ENCODE assay signal across 8 cellular contexts in genomic region chr11:67996622-67997459, GRCh38. TPM values are rescaled to one million over a fixed set of nuclear protein-coding genes. Genes with fewer than 3 reads are reported as not detected.
DNase-seq lines count a peak whose midpoint lies in the region; ATAC-seq and TF ChIP-seq lines count a peak whose summit lies in the region.

No MANE protein-coding gene starts in this region.

- H3K27ac Mint-ChIP-seq in activated naive CD4-positive, alpha-beta T cell treated with anti-CD3 and anti-CD28 coated beads, Interleukin-2, amount 10 ng/mL, durations not matched to agents 7 days and 5 days, result no peak overlapping the region

- peak; percentile 59 for DNase-seq in Daoy (ENCODE audit: low read depth)
- DNase-seq in NB4 (ENCODE audit: low read depth), result peak; percentile 59
- peak; percentile 56 for DNase-seq in activated naive CD4-positive, alpha-beta T cell treated with anti-CD3 and anti-CD28 coated beads, Interleukin-2, amount 10 ng/mL, durations not matched to agents 7 days and 5 days
- DNase-seq in left colon, result peak; percentile 86 to 94
- DNase-seq in aorta, result peak; percentile 88
- no peak for DNase-seq in NCI-H187 (lab: John Stamatoyannopoulos, UW)
- DNase-seq in NCI-H2171 (lab: John Stamatoyannopoulos, UW), result no peak

- ATAC-seq in left colon (peak; percentile 93), aorta (ENCODE audit: low FRiP score) (peak; percentile 89), HG02798 (IDR thresholded peaks at IDR 0.05; ENCODE audit: poor library complexity, unreplicated experiment) (no peak)

- H3K4me3 ChIP-seq in NB4 (ENCODE audit: low read depth, low read length) (no peak overlapping the region), aorta (ENCODE audit: low read length in 2 of 2) (no peak overlapping the region)

- H3K27ac ChIP-seq in aorta (ENCODE audit: low read depth in 1 of 2, low read length in 2 of 2), result no peak overlapping the region

- H3K36me3 Mint-ChIP-seq in activated naive CD4-positive, alpha-beta T cell treated with anti-CD3 and anti-CD28 coated beads, Interleukin-2, amount 10 ng/mL, durations not matched to agents 7 days and 5 days, result peaks cover 11% of the 10 kb centered on the region

- H3K9me3 ChIP-seq in aorta (ENCODE audit: control insufficient read depth, low read length), result no peaks in the 10 kb centered on the region

- 66 to 67% methylated on average over 38 to 41 of the region's 41 CpGs for WGBS in aorta, 2 donors

- no peak for TF ChIP-seq CTCF in NB4 (IDR thresholded peaks at IDR 0.05; ENCODE audit: low read depth, low read length)

- no peak overlapping the region for H3K4me3 Mint-ChIP-seq in activated naive CD4-positive, alpha-beta T cell treated with anti-CD3 and anti-CD28 coated beads, Interleukin-2, amount 10 ng/mL, durations not matched to agents 7 days and 5 days

- no peaks in the 10 kb centered on the region for H3K9me3 Mint-ChIP-seq in activated naive CD4-positive, alpha-beta T cell treated with anti-CD3 and anti-CD28 coated beads, Interleukin-2, amount 10 ng/mL, durations not matched to agents 7 days and 5 days

- no peaks in the 10 kb centered on the region for H3K4me1 ChIP-seq in aorta (ENCODE audit: control insufficient read depth in 1 of 2, insufficient read depth in 2 of 2, low read length in 2 of 2)

- TF ChIP-seq POLR2A in NB4 (IDR thresholded peaks at IDR 0.05; ENCODE audit: extremely low read depth, insufficient read length), result no peak

- H3K4me1 Mint-ChIP-seq in activated naive CD4-positive, alpha-beta T cell treated with anti-CD3 and anti-CD28 coated beads, Interleukin-2, amount 10 ng/mL, durations not matched to agents 7 days and 5 days, result peaks cover 51% of the 10 kb centered on the region

- CTCF ChIA-PET in activated naive CD4-positive, alpha-beta T cell treated with anti-CD3 and anti-CD28 coated beads, Interleukin-2, amount 10 ng/mL, durations not matched to agents 7 days and 5 days (lab: Charles Lee), result no interaction called here

- peaks cover 2% of the 10 kb centered on the region for H3K27me3 Mint-ChIP-seq in activated naive CD4-positive, alpha-beta T cell treated with anti-CD3 and anti-CD28 coated beads, Interleukin-2, amount 10 ng/mL, durations not matched to agents 7 days and 5 days

- intact Hi-C loops in left colon (cut with DNase I, micrococcal nuclease) (no loop called here), aorta (cut with DNase I) (no loop called here)

- H3K27me3 ChIP-seq in aorta (ENCODE audit: control insufficient read depth in 1 of 2, insufficient read depth in 2 of 2, low read length in 1 of 2), result no peaks in the 10 kb centered on the region

- H3K36me3 ChIP-seq in aorta (ENCODE audit: control insufficient read depth in 1 of 2, insufficient read depth in 2 of 2, low read length in 1 of 2), result no peaks in the 10 kb centered on the region

RNA-seq across cellular contexts. Expression of gene UNC93B1, which starts 7.1 kb away (rescaled TPM):
- 11.7 and 26.5 TPM in 2 replicates for total RNA-seq in Daoy (2014; rRNA removed; shearing (Covaris generic))
- total RNA-seq in left colon (10 to 100 TPM; 51.9 to 52.8 TPM), aorta (10 to 100 TPM; 20.4 to 32.1 TPM)
- 10 to 100 TPM in 1 of 2 donors, 1 to 10 TPM in 1; 9.1 to 28.9 TPM for polyA plus RNA-seq in aorta

RNA-seq across cellular contexts. Expression of gene ALDH3B1, which starts 13.3 kb away (rescaled TPM):
- total RNA-seq in Daoy (2014; rRNA removed; shearing (Covaris generic)), result 5.8 and 8.2 TPM in 2 replicates
- total RNA-seq in left colon (10 to 100 TPM; 20.2 to 21.3 TPM), aorta (10 to 100 TPM; 10.9 to 12.4 TPM)
- polyA plus RNA-seq in aorta, result 1 to 10 TPM; 9.1 TPM

RNA-seq across cellular contexts. Expression of gene NDUFS8, which starts 33.6 kb away (rescaled TPM):
- 202 and 241 TPM in 2 replicates for total RNA-seq in Daoy (2014; rRNA removed; shearing (Covaris generic))
- total RNA-seq in left colon, result 100 to 1,000 TPM; 135 to 157 TPM
- total RNA-seq in aorta, result 10 to 100 TPM; 70.1 to 76.7 TPM
- polyA plus RNA-seq in aorta, result 100 to 1,000 TPM in 1 of 2 donors, 10 to 100 TPM in 1; 92.0 to 159 TPM

RNA-seq across cellular contexts. Expression of gene TCIRG1, which starts 42.0 kb away (rescaled TPM):
- 31.7 and 41.0 TPM in 2 replicates for total RNA-seq in Daoy (2014; rRNA removed; shearing (Covaris generic))
- total RNA-seq in left colon, result 100 to 1,000 TPM; 140 to 156 TPM
- 100 to 1,000 TPM; 124 to 173 TPM for total RNA-seq in aorta
- 100 to 1,000 TPM in 1 of 2 donors, 10 to 100 TPM in 1; 47.5 to 485 TPM for polyA plus RNA-seq in aorta

Comparison
In these comparisons a context has a peak if more than half of its experiments do, and no peak if none do; other contexts are left out.
1. DNase-seq: peak in Daoy (single experiment), NB4 (single experiment), activated naive CD4-positive, alpha-beta T cell treated with anti-CD3 and anti-CD28 coated beads, Interleukin-2, amount 10 ng/mL, durations not matched to agents 7 days and 5 days (single experiment), left colon (2 of 2) and aorta (2 of 2); none in NCI-H187 (0 of 2) and NCI-H2171 (single experiment).